20 cellular contexts compared by ENCODE assay signal in the genomic region with DNA sequence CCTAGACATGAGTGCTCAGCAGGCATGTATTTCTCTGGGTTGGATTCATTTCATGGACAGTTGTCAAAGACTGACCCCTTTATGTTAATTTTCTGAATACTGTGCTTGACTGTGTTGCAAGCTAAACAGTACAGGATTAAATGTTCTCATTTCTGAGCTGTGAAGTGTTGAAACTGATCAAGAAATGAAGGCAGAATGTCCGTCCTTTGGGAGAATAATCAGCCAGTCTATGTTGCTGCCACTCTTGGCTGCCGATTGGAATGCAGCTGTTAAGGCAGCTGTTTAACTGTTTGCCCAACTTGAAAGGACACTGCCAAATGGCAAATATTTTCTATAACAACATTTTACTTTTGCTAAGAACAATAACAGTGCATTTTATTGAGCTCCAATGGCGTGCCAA.
DNase-seq lines count a peak whose midpoint lies in the region; ATAC-seq and TF ChIP-seq lines count a peak whose summit lies in the region.
"Had no signal": no experiment of that assay in that cellular context is flagged by ENCODE, and none has a peak within 500 bp of the region (broad histone marks: within the 10 kb centered on the region; RNA-seq: fewer than 3 reads in every experiment).

No MANE protein-coding gene starts in this region.

- H3K79me2 ChIP-seq in hepatocyte = no peaks in the 10 kb centered on the region

- no peak for ATAC-seq in GM18520 (IDR thresholded peaks at IDR 0.05; ENCODE audit: unreplicated experiment)
- ATAC-seq: activated CD8-positive, alpha-beta T cell treated with anti-CD3 and anti-CD28 coated beads, Interleukin-2, amount 10 ng/mL, durations not matched to agents 7 days and 5 days; activated T-cell treated with anti-CD3 and anti-CD28 coated beads, Interleukin-2, amount 50 U/mL, for 4 hours had no signal

- TF ChIP-seq CTCF in hepatocyte (IDR thresholded peaks at IDR 0.05; ENCODE audit: poor library complexity) = no peak
- TF ChIP-seq CTCF in A673 (conservative IDR thresholded peaks at IDR 0.05; ENCODE audit: low read depth, low read length) = no peak

- intact Hi-C loops in A673 (cut with micrococcal nuclease; ENCODE audit: unreplicated experiment) = no loop called here

- no peaks in the 10 kb centered on the region for H3K27me3 ChIP-seq in hepatocyte
- peaks cover 30% of the 10 kb centered on the region for H3K27me3 ChIP-seq in A673 (replicated peaks; ENCODE audit: insufficient read depth, low read depth, low read length, poor library complexity)
- H3K27me3 ChIP-seq: ovary had no signal

- H3K4me3 ChIP-seq in hepatocyte (no peak overlapping the region), A673 (ENCODE audit: low read depth, low read length, poor library complexity, severe bottlenecking) (no peak overlapping the region)
- H3K4me3 ChIP-seq: coronary artery, ovary had no signal

- H2AFZ ChIP-seq in hepatocyte = peak overlapping the region; percentile 38

- H3K9me3 ChIP-seq in hepatocyte (ENCODE audit: low read depth) (no peaks in the 10 kb centered on the region), A673 (ENCODE audit: low read depth, low read length, poor library complexity, severe bottlenecking) (no peaks in the 10 kb centered on the region)
- H3K9me3 ChIP-seq: ovary had no signal

- POLR2A ChIA-PET in A673 (lab: Charles Lee; ENCODE audit: low non-redundant PET) = no interaction called here

- DNase-seq in Ammon's horn (ENCODE audit: low spot score) (peak; percentile 55), SHP77 treated with DMSO at 0.1 percent for 48 hours (lab: John Stamatoyannopoulos, UW) (peak; percentile 54), hepatocyte (ENCODE audit: low spot score) (no peak), occipital lobe (lab: John Stamatoyannopoulos, UW) (peak; percentile 5), UCSD-AML1 (lab: John Stamatoyannopoulos, UW; ENCODE audit: unreplicated experiment) (no peak), A673 (ENCODE audit: low spot score) (no peak), amniotic stem cell (lab: John Stamatoyannopoulos, UW) (no peak)
- DNase-seq: activated CD8-positive, alpha-beta T cell treated with anti-CD3 and anti-CD28 coated beads, Interleukin-2, amount 10 ng/mL, durations not matched to agents 7 days and 5 days; activated T-cell treated with anti-CD3 and anti-CD28 coated beads, Interleukin-2, amount 50 U/mL, for 4 hours; C1 segment of cervical spinal cord; GF-D8; HCEC 1CT; NCI-H1436; NCI-H2171; NCI-H748 treated with DMSO at 0.1 percent for 48 hours; ovary; stimulated activated CD4-positive, alpha-beta T cell treated with anti-CD3 and anti-CD28 coated beads, Interleukin-4, amount 100 ng/mL, for 24 hours; T-helper 9 cell had no signal

- H3K4me2 ChIP-seq in hepatocyte = peak overlapping the region; percentile 23

- H4K20me1 ChIP-seq in hepatocyte (ENCODE audit: insufficient read depth, poor library complexity, severe bottlenecking) = no peaks in the 10 kb centered on the region

- no TSS peak for BruUV-seq in A673 (replicated peaks; lab: Mats Ljungman, UMichigan)

- 18% methylated on average over 3 of the region's 3 CpGs for WGBS in hepatocyte (ENCODE audit: low lambda C conversion rate, missing lambda C conversion rate)

- H3K9me2 ChIP-seq in hepatocyte (replicated peaks; ENCODE audit: insufficient read depth) = no peaks in the 10 kb centered on the region

- CTCF ChIA-PET in A673 (lab: Charles Lee) = no interaction called here

- H3K27ac ChIP-seq in hepatocyte = no peak overlapping the region
- H3K27ac ChIP-seq in A673 (ENCODE audit: low read depth, low read length, poor library complexity, severe bottlenecking) = no peak overlapping the region
- H3K27ac ChIP-seq: coronary artery, ovary had no signal

- H3K4me1 ChIP-seq in hepatocyte (ENCODE audit: insufficient read depth) (no peaks in the 10 kb centered on the region), A673 (ENCODE audit: insufficient read depth, low read length, poor library complexity, severe bottlenecking) (no peaks in the 10 kb centered on the region)

- no peaks in the 10 kb centered on the region for H3K36me3 ChIP-seq in hepatocyte (replicated peaks; ENCODE audit: insufficient read depth, low read depth)
- H3K36me3 ChIP-seq in A673 (ENCODE audit: insufficient read depth, low read length, poor library complexity, severe bottlenecking) = no peaks in the 10 kb centered on the region
- H3K36me3 ChIP-seq: ovary had no signal

Comparison
In these comparisons a context has a peak if more than half of its experiments do, and no peak if none do; other contexts are left out.
1. DNase-seq: peak in Ammon's horn (single experiment), SHP77 treated with DMSO at 0.1 percent for 48 hours (single experiment) and occipital lobe (single experiment); none in hepatocyte (single experiment), UCSD-AML1 (single experiment), A673 (single experiment) and amniotic stem cell (single experiment).